Comparison of ENCODE assay signal across 8 cellular contexts in genomic region chr3:111717601-111718000, GRCh38. TPM values are rescaled to one million over a fixed set of nuclear protein-coding genes. Genes with fewer than 3 reads are reported as not detected.
DNase-seq lines count a peak whose midpoint lies in the region; ATAC-seq and TF ChIP-seq lines count a peak whose summit lies in the region.

No MANE protein-coding gene starts in this region.

- H3K4me1 Mint-ChIP-seq in naive B cell = peaks cover 0 to 4% (median 3%) of the 10 kb centered on the region in 3 donors
- H3K4me1 Mint-ChIP-seq in stimulated activated memory B cell treated with anti-CD40 and anti-IgM and Interleukin-4, amounts not matched to agents 10 μg/mL and 1 μg/mL and 100 μg/mL, for 72 hours = peaks cover under 1% of the 10 kb centered on the region

- TF ChIP-seq CTCF in epithelial cell of esophagus (IDR thresholded peaks at IDR 0.05; ENCODE audit: insufficient read depth, low read depth, low read length, missing control alignments) = peak; percentile 92

- no peak overlapping the region for H3K4me3 Mint-ChIP-seq in naive B cell
- H3K4me3 Mint-ChIP-seq in stimulated activated memory B cell treated with anti-CD40 and anti-IgM and Interleukin-4, amounts not matched to agents 10 μg/mL and 1 μg/mL and 100 μg/mL, for 72 hours = no peak overlapping the region

- peak overlapping the region in 2 of 6 donors; percentile 28 to 50 for H3K27ac Mint-ChIP-seq in naive B cell
- H3K27ac Mint-ChIP-seq in stimulated activated memory B cell treated with anti-CD40 and anti-IgM and Interleukin-4, amounts not matched to agents 10 μg/mL and 1 μg/mL and 100 μg/mL, for 72 hours = no peak overlapping the region

- ATAC-seq in GM21526 (IDR thresholded peaks at IDR 0.05; ENCODE audit: low FRiP score, unreplicated experiment) (peak; percentile 89), naive B cell (ENCODE audit: low read depth in 2 of 2) (peak; percentile 91 to 94)
- peak; percentile 84 for ATAC-seq in stimulated activated memory B cell treated with anti-CD40 and anti-IgM and Interleukin-4, amounts not matched to agents 10 μg/mL and 1 μg/mL and 100 μg/mL, for 72 hours

- no peaks in the 10 kb centered on the region for H3K27me3 Mint-ChIP-seq in naive B cell
- no peaks in the 10 kb centered on the region for H3K27me3 Mint-ChIP-seq in stimulated activated memory B cell treated with anti-CD40 and anti-IgM and Interleukin-4, amounts not matched to agents 10 μg/mL and 1 μg/mL and 100 μg/mL, for 72 hours

- no peak overlapping the region for H3K4me3 ChIP-seq in epithelial cell of esophagus (ENCODE audit: low read length)

- no peaks in the 10 kb centered on the region for H3K9me3 Mint-ChIP-seq in naive B cell
- no peaks in the 10 kb centered on the region for H3K9me3 Mint-ChIP-seq in stimulated activated memory B cell treated with anti-CD40 and anti-IgM and Interleukin-4, amounts not matched to agents 10 μg/mL and 1 μg/mL and 100 μg/mL, for 72 hours

- peaks cover 0 to 7% of the 10 kb centered on the region in 2 donors for H3K36me3 Mint-ChIP-seq in naive B cell
- peaks cover 20% of the 10 kb centered on the region for H3K36me3 Mint-ChIP-seq in stimulated activated memory B cell treated with anti-CD40 and anti-IgM and Interleukin-4, amounts not matched to agents 10 μg/mL and 1 μg/mL and 100 μg/mL, for 72 hours

- DNase-seq in DMS53 (lab: John Stamatoyannopoulos, UW) (peak; percentile 80), HUDEP-2 (lab: John Stamatoyannopoulos, UW; ENCODE audit: unreplicated experiment in 76 of 76) (peak in 51 of 76 experiments; percentile 1 to 51 (median 23)), NOMO-1 treated with dmso at 0.1 percent for 144 hours (lab: John Stamatoyannopoulos, UW; ENCODE audit: unreplicated experiment) (peak; percentile 2), epithelial cell of esophagus (ENCODE audit: low read depth) (peak; percentile 89), naive B cell (peak; percentile 61)
- DNase-seq in activated CD8-positive, alpha-beta memory T cell treated with anti-CD3 and anti-CD28 coated beads, Interleukin-2, amount 50 U/mL, for 24 hours (ENCODE audit: extremely low read depth) = peak; percentile 32

RNA-seq across cellular contexts. Expression of gene PLCXD2, which starts 43.1 kb away (rescaled TPM):
- 1 to 10 TPM in 4 of 6 donors, under 1 TPM in 2; 0.54 to 3.8 (median 1.5) TPM for polyA plus RNA-seq in naive B cell (ENCODE audit: low read depth in 6 of 6)

Comparison
In these comparisons a context has a peak if more than half of its experiments do, and no peak if none do; other contexts are left out.
1. DNase-seq: peak in every context shown above with its lines; median percentile 89 in epithelial cell of esophagus; 80 in DMS53; 61 in naive B cell; 32 in activated CD8-positive, alpha-beta memory T cell treated with anti-CD3 and anti-CD28 coated beads, Interleukin-2, amount 50 U/mL, for 24 hours; 23 in HUDEP-2; 2 in NOMO-1 treated with dmso at 0.1 percent for 144 hours.